8 cellular contexts compared by ENCODE assay signal in genomic region chr5:108381034-108381954, GRCh38. TPM values are rescaled to one million over a fixed set of nuclear protein-coding genes. Genes with fewer than 3 reads are reported as not detected.
DNase-seq lines count a peak whose midpoint lies in the region; ATAC-seq, FAIRE-seq and TF ChIP-seq lines count a peak whose summit lies in the region.

No MANE protein-coding gene starts in this region.

- H3K27me3 Mint-ChIP-seq in CD4-positive, alpha-beta T cell, result no peaks in the 10 kb centered on the region

- POLR2A ChIA-PET in CD4-positive, alpha-beta T cell (lab: Charles Lee), result interaction anchor here (0.6 to 2.9 kb wide), 17 partner anchors 8 to 1762 kb away, joined by 3 to 59 read pairs (median 6); partner anchors contain the start of genes FER, MAN2A1 and PJA2

- TF ChIP-seq CTCF in CD4-positive, alpha-beta T cell (IDR thresholded peaks at IDR 0.05), result no peak

- no peak for FAIRE-seq in RCC 7860 (lab: Jason Lieb, UNC)
- FAIRE-seq in frontal cortex (lab: Jason Lieb, UNC), result no peak

- peak overlapping the region; percentile 90 for H3K4me3 Mint-ChIP-seq in CD4-positive, alpha-beta T cell

- H3K27ac ChIP-seq in CD4-positive, alpha-beta T cell (ENCODE audit: low read depth, low read length), result peak overlapping the region; percentile 98

- peaks cover 51% of the 10 kb centered on the region for H3K4me1 Mint-ChIP-seq in CD4-positive, alpha-beta T cell (ENCODE audit: low read depth)

- CTCF ChIA-PET in CD4-positive, alpha-beta T cell (lab: Charles Lee), result no interaction called here

- H3K9me3 ChIP-seq in CD4-positive, alpha-beta T cell (ENCODE audit: control insufficient read depth, low read length), result peaks cover 7% of the 10 kb centered on the region

- peak; percentile 69 to 85 (median 75) for DNase-seq in CD4-positive, alpha-beta T cell
- peak; percentile 46 for DNase-seq in GM19238 (ENCODE audit: insufficient read length, low spot score)
- peak; percentile 51 for DNase-seq in RCC 7860 (ENCODE audit: low spot score)
- peak; percentile 64 for DNase-seq in activated gamma-delta T cell treated with anti-CD3 and anti-CD28 coated beads, Interleukin-2, amount 50 U/mL, for 16 hours (ENCODE audit: low read depth)
- DNase-seq in frontal cortex (ENCODE audit: low spot score in 2 of 2), result peak; percentile 41 to 67
- peak in 53 of 56 donors; percentile 28 to 91 (median 66) for DNase-seq in nucleus accumbens (lab: John Stamatoyannopoulos, UW)
- DNase-seq in superior temporal gyrus (ENCODE audit: extremely low spot score), result peak; percentile 57

- H3K9me3 Mint-ChIP-seq in CD4-positive, alpha-beta T cell, result peaks cover 7% of the 10 kb centered on the region

- intact Hi-C loops in CD4-positive, alpha-beta T cell (cut with DNase I, micrococcal nuclease), result loop anchor here in 1 of 2 experiments (5.0 to 10.0 kb wide), 2 partner anchors 366 to 1314 kb away; partner anchors contain the start of gene FER

- H3K27me3 ChIP-seq in CD4-positive, alpha-beta T cell (ENCODE audit: control insufficient read depth, insufficient read depth, low read length), result no peaks in the 10 kb centered on the region

- H3K27ac Mint-ChIP-seq in CD4-positive, alpha-beta T cell, result peak overlapping the region; percentile 94

- H3K36me3 Mint-ChIP-seq in CD4-positive, alpha-beta T cell (ENCODE audit: low read depth), result peaks cover 39% of the 10 kb centered on the region

- ATAC-seq in CD4-positive, alpha-beta T cell (ENCODE audit: poor library complexity), result peak; percentile 61
- ATAC-seq in HG03432 (IDR thresholded peaks at IDR 0.05; ENCODE audit: unreplicated experiment), result peak; percentile 54

RNA-seq across cellular contexts. Expression of gene FBXL17, which starts 0.6 kb away (rescaled TPM):
- total RNA-seq in CD4-positive, alpha-beta T cell, result 10 to 100 TPM; 17.9 to 21.1 TPM
- 55.4 TPM for total RNA-seq in frontal cortex

Comparison
In these comparisons a context has a peak if more than half of its experiments do, and no peak if none do; other contexts are left out.
1. Peak in every context shown above with its lines: DNase-seq, ATAC-seq and H3K27ac ChIP-seq.